Comparison of ENCODE assay signal across 1 cellular context in genomic region chr20:45051497-45052060, GRCh38.
TF ChIP-seq lines count a peak whose summit lies in the region.

No MANE protein-coding gene starts in this region.

TF ChIP-seq in IMR-90, 13 proteins besides CTCF, POLR2A, EP300 and RAD21:
- TF ChIP-seq CEBPB (IDR thresholded peaks at IDR 0.05; ENCODE audit: low read depth, low read length) (peak; percentile 90), SMC3 (IDR thresholded peaks at IDR 0.05; ENCODE audit: low read depth, low read length) (no peak)
